In the genomic region with DNA sequence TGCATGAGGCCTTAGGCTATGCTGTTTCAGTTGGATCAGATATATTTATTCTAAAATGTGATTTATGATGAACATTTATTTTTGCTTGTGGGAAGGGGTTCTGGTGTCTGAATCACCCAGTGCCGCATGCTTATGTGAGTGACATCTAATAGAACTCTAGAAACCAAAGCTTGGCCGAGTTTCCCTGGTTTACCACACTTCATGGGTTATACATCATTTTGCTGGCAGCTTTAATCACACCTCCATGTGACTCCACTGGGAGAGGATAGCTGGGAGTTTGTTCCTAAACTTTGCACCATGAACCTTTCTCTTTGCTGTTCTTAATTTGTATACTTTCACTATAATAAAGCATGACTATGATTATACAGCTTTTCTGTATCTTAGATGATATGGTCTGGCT, we compare ENCODE assay signal across 1 cellular context.
TF ChIP-seq lines count a peak whose summit lies in the region.

No MANE protein-coding gene starts in this region.

TF ChIP-seq in SK-N-SH treated with all-trans-retinoic acid at 6 μM for 48 hours, 23 proteins besides CTCF, POLR2A, EP300 and RAD21 (continued from another document):
- TF ChIP-seq, protein P1, sequence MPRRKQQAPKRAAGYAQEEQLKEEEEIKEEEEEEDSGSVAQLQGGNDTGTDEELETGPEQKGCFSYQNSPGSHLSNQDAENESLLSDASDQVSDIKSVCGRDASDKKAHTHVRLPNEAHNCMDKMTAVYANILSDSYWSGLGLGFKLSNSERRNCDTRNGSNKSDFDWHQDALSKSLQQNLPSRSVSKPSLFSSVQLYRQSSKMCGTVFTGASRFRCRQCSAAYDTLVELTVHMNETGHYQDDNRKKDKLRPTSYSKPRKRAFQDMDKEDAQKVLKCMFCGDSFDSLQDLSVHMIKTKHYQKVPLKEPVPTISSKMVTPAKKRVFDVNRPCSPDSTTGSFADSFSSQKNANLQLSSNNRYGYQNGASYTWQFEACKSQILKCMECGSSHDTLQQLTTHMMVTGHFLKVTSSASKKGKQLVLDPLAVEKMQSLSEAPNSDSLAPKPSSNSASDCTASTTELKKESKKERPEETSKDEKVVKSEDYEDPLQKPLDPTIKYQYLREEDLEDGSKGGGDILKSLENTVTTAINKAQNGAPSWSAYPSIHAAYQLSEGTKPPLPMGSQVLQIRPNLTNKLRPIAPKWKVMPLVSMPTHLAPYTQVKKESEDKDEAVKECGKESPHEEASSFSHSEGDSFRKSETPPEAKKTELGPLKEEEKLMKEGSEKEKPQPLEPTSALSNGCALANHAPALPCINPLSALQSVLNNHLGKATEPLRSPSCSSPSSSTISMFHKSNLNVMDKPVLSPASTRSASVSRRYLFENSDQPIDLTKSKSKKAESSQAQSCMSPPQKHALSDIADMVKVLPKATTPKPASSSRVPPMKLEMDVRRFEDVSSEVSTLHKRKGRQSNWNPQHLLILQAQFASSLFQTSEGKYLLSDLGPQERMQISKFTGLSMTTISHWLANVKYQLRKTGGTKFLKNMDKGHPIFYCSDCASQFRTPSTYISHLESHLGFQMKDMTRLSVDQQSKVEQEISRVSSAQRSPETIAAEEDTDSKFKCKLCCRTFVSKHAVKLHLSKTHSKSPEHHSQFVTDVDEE (CRISPR knock-in tag; IDR thresholded peaks at IDR 0.05), result no peak
- TF ChIP-seq ZNF8 (CRISPR knock-in tag; IDR thresholded peaks at IDR 0.05) (no peak), BACH2 (CRISPR knock-in tag; IDR thresholded peaks at IDR 0.05; ENCODE audit: borderline replicate concordance) (no peak), SNAI2 (CRISPR knock-in tag; IDR thresholded peaks at IDR 0.05) (no peak)
